Comparison of ENCODE assay signal across 8 cellular contexts in the genomic region with DNA sequence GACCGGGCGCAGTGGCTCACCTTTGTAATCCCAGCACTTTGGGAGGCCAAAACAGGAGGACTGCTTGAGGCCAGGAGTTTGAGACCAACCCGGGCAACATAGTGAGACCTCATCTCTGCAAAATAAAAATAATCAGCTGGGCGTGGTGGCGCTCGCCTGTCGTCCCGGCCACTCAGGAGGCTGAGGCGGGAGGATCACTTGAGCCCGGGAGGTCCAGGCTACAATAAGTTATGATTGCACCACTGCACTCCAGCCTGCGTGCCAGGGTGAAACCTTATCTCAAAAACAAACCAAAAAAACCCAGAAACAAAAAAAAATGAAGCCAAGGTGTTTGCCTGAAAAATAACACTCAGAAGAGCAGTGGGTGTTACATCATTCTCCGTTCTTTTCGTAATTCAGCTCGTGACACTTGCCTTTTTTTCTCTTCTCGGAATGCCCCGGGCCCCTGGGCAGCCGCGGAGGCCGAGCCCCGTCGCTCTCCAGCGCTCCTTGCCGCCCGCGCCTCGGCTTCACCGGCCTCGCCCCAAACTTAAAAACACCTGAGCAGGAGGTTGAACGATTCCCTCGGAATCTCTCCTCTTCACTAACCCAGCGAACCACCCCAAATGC. TPM values are rescaled to one million over a fixed set of nuclear protein-coding genes. Genes with fewer than 3 reads are reported as not detected.
DNase-seq lines count a peak whose midpoint lies in the region; ATAC-seq lines count a peak whose summit lies in the region.

No MANE protein-coding gene starts in this region.

- H3K4me3 ChIP-seq in iPS-20b (ENCODE audit: low read length): peak overlapping the region; percentile 100

- peak; percentile 45 for DNase-seq in D341Med (ENCODE audit: low spot score)
- peak; percentile 77 for DNase-seq in NOMO-1 treated with DMSO at 0.1 percent for 48 hours (lab: John Stamatoyannopoulos, UW; ENCODE audit: unreplicated experiment)
- no peak for DNase-seq in NCI-H2081 treated with DMSO at 0.1 percent for 48 hours (lab: John Stamatoyannopoulos, UW)
- no peak for DNase-seq in mesenteric fat pad (ENCODE audit: low spot score)

- H3K4me3 Mint-ChIP-seq in stimulated activated memory B cell treated with anti-CD40 and anti-IgM and Interleukin-4, amounts not matched to agents 10 μg/mL and 1 μg/mL and 100 μg/mL, for 72 hours: peak overlapping the region; percentile 93

- H3K27ac ChIP-seq in angular gyrus (ENCODE audit: low read depth, low read length) (peak overlapping the region; percentile 64), iPS-20b (ENCODE audit: low read length) (no peak overlapping the region)

- no peaks in the 10 kb centered on the region for H3K27me3 ChIP-seq in iPS-20b (ENCODE audit: insufficient read depth, low read length)

- H3K36me3 ChIP-seq in iPS-20b (ENCODE audit: insufficient read depth, low read depth, low read length): peaks cover 36% of the 10 kb centered on the region

- peaks cover 19% of the 10 kb centered on the region for H3K36me3 Mint-ChIP-seq in stimulated activated memory B cell treated with anti-CD40 and anti-IgM and Interleukin-4, amounts not matched to agents 10 μg/mL and 1 μg/mL and 100 μg/mL, for 72 hours

- no peaks in the 10 kb centered on the region for H3K9me3 Mint-ChIP-seq in stimulated activated memory B cell treated with anti-CD40 and anti-IgM and Interleukin-4, amounts not matched to agents 10 μg/mL and 1 μg/mL and 100 μg/mL, for 72 hours

- no peaks in the 10 kb centered on the region for H3K27me3 Mint-ChIP-seq in stimulated activated memory B cell treated with anti-CD40 and anti-IgM and Interleukin-4, amounts not matched to agents 10 μg/mL and 1 μg/mL and 100 μg/mL, for 72 hours

- H3K27ac Mint-ChIP-seq in stimulated activated memory B cell treated with anti-CD40 and anti-IgM and Interleukin-4, amounts not matched to agents 10 μg/mL and 1 μg/mL and 100 μg/mL, for 72 hours: peak overlapping the region; percentile 95

- peak overlapping the region; percentile 100 for H3K9ac ChIP-seq in iPS-20b (ENCODE audit: low read depth, low read length)

- H3K4me1 ChIP-seq in iPS-20b (ENCODE audit: insufficient read depth, low read length): peaks cover 9% of the 10 kb centered on the region

- peaks cover 51% of the 10 kb centered on the region for H3K4me1 Mint-ChIP-seq in stimulated activated memory B cell treated with anti-CD40 and anti-IgM and Interleukin-4, amounts not matched to agents 10 μg/mL and 1 μg/mL and 100 μg/mL, for 72 hours

- peak; percentile 31 for ATAC-seq in GM21825 (IDR thresholded peaks at IDR 0.05; ENCODE audit: unreplicated experiment)
- ATAC-seq in stimulated activated memory B cell treated with anti-CD40 and anti-IgM and Interleukin-4, amounts not matched to agents 10 μg/mL and 1 μg/mL and 100 μg/mL, for 72 hours: peak; percentile 58

- no peaks in the 10 kb centered on the region for H3K9me3 ChIP-seq in iPS-20b (ENCODE audit: insufficient read depth, low read depth, low read length)

RNA-seq across cellular contexts. Expression of a gene that starts 17.0 kb away (rescaled TPM):
- 5.4 TPM for total RNA-seq in mesenteric fat pad

RNA-seq across cellular contexts. Expression of a gene that starts 19.4 kb away (rescaled TPM):
- 55.6 TPM for total RNA-seq in mesenteric fat pad

RNA-seq across cellular contexts. Expression of a gene that starts 28.8 kb away (rescaled TPM):
- 5.5 TPM for total RNA-seq in mesenteric fat pad

RNA-seq across cellular contexts. Expression of a gene that starts 55.6 kb away (rescaled TPM):
- total RNA-seq in mesenteric fat pad: 52.7 TPM

Comparison
In these comparisons a context has a peak if more than half of its experiments do, and no peak if none do; other contexts are left out.
1. DNase-seq: peak in D341Med (single experiment) and NOMO-1 treated with DMSO at 0.1 percent for 48 hours (single experiment); none in NCI-H2081 treated with DMSO at 0.1 percent for 48 hours (single experiment) and mesenteric fat pad (single experiment).